In genomic region chr11:93213622-93214021, GRCh38 we compare ENCODE assay signal across 11 cellular contexts. TPM values are rescaled to one million over a fixed set of nuclear protein-coding genes. Genes with fewer than 3 reads are reported as not detected.
A peak's percentile ranks its signal among the peaks of the same experiment; 100 is the strongest.
DNase-seq lines count a peak whose midpoint lies in the region; ATAC-seq lines count a peak whose summit lies in the region.
"Had no signal": no experiment of that assay in that cellular context is flagged by ENCODE, and none has a peak within 500 bp of the region (broad histone marks: within the 10 kb centered on the region; RNA-seq: fewer than 3 reads in every experiment).

No MANE protein-coding gene starts in this region.

- DNase-seq in NCI-H2107 treated with DMSO at 0.1 percent for 48 hours (lab: John Stamatoyannopoulos, UW; ENCODE audit: unreplicated experiment) (peak; percentile 59), NCI-H2107 (lab: John Stamatoyannopoulos, UW) (no peak), DMS79 (lab: John Stamatoyannopoulos, UW) (peak; percentile 49), kidney tubule cell (ENCODE audit: low spot score) (peak; percentile 51), posterior vena cava (ENCODE audit: low spot score) (no peak)
- DNase-seq in stimulated activated naive CD4-positive, alpha-beta T cell (lab: John Stamatoyannopoulos, UW) = no peak
- DNase-seq: 8988T; CD4-positive, alpha-beta memory T cell; GF-D8 had no signal

- intact Hi-C loops in posterior vena cava (cut with DNase I) = no loop called here

- ATAC-seq in GM21390 (IDR thresholded peaks at IDR 0.05; ENCODE audit: unreplicated experiment) = no peak
- ATAC-seq: K562 had no signal

RNA-seq across cellular contexts. Expression of gene SLC36A4, which starts 15.8 kb away (rescaled TPM):
- 10 to 100 TPM; 20.6 to 30.4 TPM for total RNA-seq in posterior vena cava

Comparison
In these comparisons a context has a peak if more than half of its experiments do, and no peak if none do; other contexts are left out.
1. DNase-seq: peak in NCI-H2107 treated with DMSO at 0.1 percent for 48 hours (single experiment), DMS79 (single experiment) and kidney tubule cell (single experiment); none in NCI-H2107 (single experiment), stimulated activated naive CD4-positive, alpha-beta T cell (0 of 6) and posterior vena cava (single experiment).